Comparison of ENCODE assay signal across 37 cellular contexts in the genomic region with DNA sequence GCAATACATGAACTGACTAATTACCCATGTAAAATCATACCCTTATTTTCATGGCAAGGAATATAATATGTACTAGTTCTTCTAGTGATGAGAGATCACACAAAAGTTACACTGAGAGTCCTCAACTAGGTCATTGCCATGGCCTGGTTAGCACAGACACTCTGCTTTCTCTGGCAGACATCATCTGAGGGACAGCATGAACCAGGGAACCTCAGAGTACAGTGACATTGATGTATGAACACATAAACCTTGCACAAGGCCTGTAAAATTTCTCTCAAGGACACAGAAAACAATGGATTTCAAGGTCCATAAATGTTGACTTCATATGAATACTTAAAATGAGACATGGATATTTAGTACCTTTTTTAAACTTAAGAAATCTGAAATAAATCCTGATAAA.
"Had no signal": no experiment of that assay in that cellular context is flagged by ENCODE, and none has a peak within 500 bp of the region (broad histone marks: within the 10 kb centered on the region; RNA-seq: fewer than 3 reads in every experiment).

No MANE protein-coding gene starts in this region.

- H3K4me3 ChIP-seq: adrenal gland, body of pancreas, breast epithelium, MG63 had no signal

- H3K36me3 Mint-ChIP-seq: activated naive CD4-positive, alpha-beta T cell treated with anti-CD3 and anti-CD28 coated beads, Interleukin-2, amount 50 U/mL, for 72 hours had no signal

- H3K4me1 Mint-ChIP-seq: activated CD4-positive, alpha-beta T cell treated with anti-CD3 and anti-CD28 coated beads, Interleukin-2, amount 10 ng/mL, durations not matched to agents 24 days and 14 days had no signal

- H3K9me3 ChIP-seq: adrenal gland, body of pancreas, breast epithelium, MG63 had no signal

- H3K36me3 ChIP-seq: adrenal gland, breast epithelium, MG63 had no signal

- DNase-seq: activated CD4-positive, alpha-beta T cell treated with anti-CD3 and anti-CD28 coated beads, Interleukin-2, amount 10 ng/mL, durations not matched to agents 24 days and 14 days; activated CD4-positive, alpha-beta T cell treated with anti-CD3 and anti-CD28 coated beads, Interleukin-2, amount 50 U/mL, for 4 hours; activated CD8-positive, alpha-beta T cell treated with anti-CD3 and anti-CD28 coated beads, Interleukin-2, amount 10 ng/mL, durations not matched to agents 7 days and 5 days; activated gamma-delta T cell treated with Interleukin-2 at 50 U/mL for 16 hours; activated naive CD4-positive, alpha-beta T cell treated with anti-CD3 and anti-CD28 coated beads for 36 hours; activated T-cell treated with anti-CD3 and anti-CD28 coated beads for 4 hours; activated T-cell treated with anti-CD3 and anti-CD28 coated beads, Interleukin-2, amount 50 U/mL, for 4 hours; body of pancreas; Kasumi-1; KG1; MG63; NCI-H1048; NCI-H1105 treated with DMSO at 0.1 percent for 48 hours; NCI-H1436; NCI-H1694; NCI-H2029; NCI-H2171 treated with DMSO at 0.1 percent for 48 hours; NCI-H2227 treated with DMSO at 0.1 percent for 48 hours; NCI-H446; NCI-H510A treated with DMSO at 0.1 percent for 48 hours; NCI-H526 treated with DMSO at 0.1 percent for 48 hours; NCI-H82; NK-92 treated with Interleukin-12 subunit alpha and Interleukin-12 subunit beta, amount 100 ng/mL, for 24 hours; PC-3; SIG-M5; SW 1271; T-helper 1 cell; T-helper 2 cell; T-helper 9 cell had no signal

- FAIRE-seq: astrocyte, RCC 7860 had no signal

- H3K27me3 ChIP-seq: adrenal gland, body of pancreas, breast epithelium had no signal

- H3K9me3 Mint-ChIP-seq: activated CD4-positive, alpha-beta T cell treated with anti-CD3 and anti-CD28 coated beads, Interleukin-2, amount 10 ng/mL, durations not matched to agents 24 days and 14 days; activated naive CD4-positive, alpha-beta T cell treated with anti-CD3 and anti-CD28 coated beads for 36 hours; activated naive CD4-positive, alpha-beta T cell treated with anti-CD3 and anti-CD28 coated beads, Interleukin-2, amount 50 U/mL, for 72 hours; activated T-cell treated with anti-CD3 and anti-CD28 coated beads, Interleukin-2, amount 50 U/mL, for 4 hours; activated T-helper 1 cell treated with anti-CD3 and anti-CD28 coated beads, Interleukin-12 subunit alpha, Interleukin-12 subunit beta, Interleukin-2, Interleukin-4 antibody, amounts not matched to agents 30 ng/mL and 10 ng/mL and 1 ng/mL, durations not matched to agents 14 hours and 24 hours and 36 hours had no signal

- ATAC-seq: activated CD8-positive, alpha-beta T cell treated with anti-CD3 and anti-CD28 coated beads, Interleukin-2, amount 10 ng/mL, durations not matched to agents 7 days and 5 days; activated naive CD4-positive, alpha-beta T cell treated with anti-CD3 and anti-CD28 coated beads, Interleukin-2, amount 50 U/mL, for 72 hours; activated T-cell treated with anti-CD3 and anti-CD28 coated beads, Interleukin-2, amount 50 U/mL, for 4 hours; body of pancreas; PC-3; Right ventricle myocardium inferior had no signal

- H3K4me1 ChIP-seq: adrenal gland, breast epithelium had no signal

- H3K4me3 Mint-ChIP-seq: activated CD4-positive, alpha-beta T cell treated with anti-CD3 and anti-CD28 coated beads, Interleukin-2, amount 10 ng/mL, durations not matched to agents 24 days and 14 days; activated CD8-positive, alpha-beta T cell treated with anti-CD3 and anti-CD28 coated beads, Interleukin-2, amount 10 ng/mL, durations not matched to agents 7 days and 5 days; activated naive CD4-positive, alpha-beta T cell treated with anti-CD3 and anti-CD28 coated beads for 36 hours; activated T-cell treated with anti-CD3 and anti-CD28 coated beads, Interleukin-2, amount 50 U/mL, for 4 hours; activated T-helper 1 cell treated with anti-CD3 and anti-CD28 coated beads, Interleukin-12 subunit alpha, Interleukin-12 subunit beta, Interleukin-2, Interleukin-4 antibody, amounts not matched to agents 30 ng/mL and 10 ng/mL and 1 ng/mL, durations not matched to agents 14 hours and 24 hours and 36 hours had no signal

- H3K27ac Mint-ChIP-seq: activated CD4-positive, alpha-beta T cell treated with anti-CD3 and anti-CD28 coated beads, Interleukin-2, amount 10 ng/mL, durations not matched to agents 24 days and 14 days; activated CD8-positive, alpha-beta T cell treated with anti-CD3 and anti-CD28 coated beads, Interleukin-2, amount 10 ng/mL, durations not matched to agents 7 days and 5 days; activated naive CD4-positive, alpha-beta T cell treated with anti-CD3 and anti-CD28 coated beads for 36 hours; activated naive CD4-positive, alpha-beta T cell treated with anti-CD3 and anti-CD28 coated beads, Interleukin-2, amount 50 U/mL, for 72 hours; activated T-helper 1 cell treated with anti-CD3 and anti-CD28 coated beads, Interleukin-12 subunit alpha, Interleukin-12 subunit beta, Interleukin-2, Interleukin-4 antibody, amounts not matched to agents 30 ng/mL and 10 ng/mL and 1 ng/mL, durations not matched to agents 14 hours and 24 hours and 36 hours had no signal

- H3K27ac ChIP-seq: adrenal gland, body of pancreas, breast epithelium, RWPE1 had no signal
